ENCODE assay signal across 8 cellular contexts in genomic region chr3:193593666-193594025, GRCh38. TPM values are rescaled to one million over a fixed set of nuclear protein-coding genes. Genes with fewer than 3 reads are reported as not detected.
DNase-seq lines count a peak whose midpoint lies in the region; ATAC-seq and TF ChIP-seq lines count a peak whose summit lies in the region.

No MANE protein-coding gene starts in this region.

- TF ChIP-seq CTCF in GM06990 (IDR thresholded peaks at IDR 0.05; ENCODE audit: insufficient read depth, low read length, poor library complexity, severe bottlenecking) = no peak
- no peak for TF ChIP-seq CTCF in fibroblast of pulmonary artery (IDR thresholded peaks at IDR 0.05; ENCODE audit: low read length, missing control alignments)
- TF ChIP-seq CTCF in omental fat pad (IDR thresholded peaks at IDR 0.05) = no peak

- H3K36me3 ChIP-seq in GM06990 (ENCODE audit: control insufficient read depth, insufficient read depth, low read length) = no peaks in the 10 kb centered on the region

- H3K27ac Mint-ChIP-seq in activated T-cell treated with anti-CD3 and anti-CD28 coated beads, Interleukin-2, amount 50 U/mL, for 24 hours = peak overlapping the region; percentile 99

- peak overlapping the region; percentile 94 for H3K4me3 Mint-ChIP-seq in activated T-cell treated with anti-CD3 and anti-CD28 coated beads, Interleukin-2, amount 50 U/mL, for 24 hours

- peaks cover 49% of the 10 kb centered on the region for H3K36me3 Mint-ChIP-seq in activated T-cell treated with anti-CD3 and anti-CD28 coated beads, Interleukin-2, amount 50 U/mL, for 24 hours (ENCODE audit: low read depth)

- DNase-seq in GM06990 (ENCODE audit: extremely low read depth, insufficient read length) = no peak
- DNase-seq in NCI-H446 treated with DMSO at 0.1 percent for 48 hours (lab: John Stamatoyannopoulos, UW) = peak; percentile 4
- peak; percentile 56 for DNase-seq in activated T-cell treated with anti-CD3 and anti-CD28 coated beads, Interleukin-2, amount 50 U/mL, for 24 hours
- peak; percentile 27 for DNase-seq in fibroblast of pulmonary artery (ENCODE audit: low read depth)
- DNase-seq in omental fat pad (ENCODE audit: low spot score) = no peak
- DNase-seq in DMS153 treated with DMSO at 0.1 percent for 48 hours (lab: John Stamatoyannopoulos, UW; ENCODE audit: unreplicated experiment) = no peak
- no peak for DNase-seq in NCI-H128 (lab: John Stamatoyannopoulos, UW; ENCODE audit: unreplicated experiment)

- peak overlapping the region; percentile 75 for H3K4me3 ChIP-seq in GM06990 (replicated peaks; ENCODE audit: low read depth, low read length)
- peak overlapping the region; percentile 92 for H3K4me3 ChIP-seq in fibroblast of pulmonary artery (replicated peaks; ENCODE audit: low read depth, low read length)

- no peaks in the 10 kb centered on the region for H3K27me3 ChIP-seq in GM06990 (replicated peaks; ENCODE audit: control insufficient read depth, insufficient read depth, low read length)

- ATAC-seq in HG02588 (IDR thresholded peaks at IDR 0.05; ENCODE audit: unreplicated experiment) (peak; percentile 11), omental fat pad (ENCODE audit: low FRiP score) (peak; percentile 5)

- peaks cover 56% of the 10 kb centered on the region for H3K4me1 Mint-ChIP-seq in activated T-cell treated with anti-CD3 and anti-CD28 coated beads, Interleukin-2, amount 50 U/mL, for 24 hours (ENCODE audit: low read depth)

- H3K9me3 Mint-ChIP-seq in activated T-cell treated with anti-CD3 and anti-CD28 coated beads, Interleukin-2, amount 50 U/mL, for 24 hours = no peaks in the 10 kb centered on the region

- H3K27me3 Mint-ChIP-seq in activated T-cell treated with anti-CD3 and anti-CD28 coated beads, Interleukin-2, amount 50 U/mL, for 24 hours = no peaks in the 10 kb centered on the region

RNA-seq across cellular contexts. Expression of gene OPA1, which starts 0.6 kb away (rescaled TPM):
- 10 to 100 TPM; 40.3 to 64.1 (median 41.9) TPM for total RNA-seq in omental fat pad

RNA-seq across cellular contexts. Expression of gene ATP13A4, which starts 39.0 kb away (rescaled TPM):
- under 1 TPM in 2 of 4 donors, not detected in 2; 0.28 to 0.36 TPM for total RNA-seq in omental fat pad

Comparison
In these comparisons a context has a peak if more than half of its experiments do, and no peak if none do; other contexts are left out.
1. DNase-seq: peak in NCI-H446 treated with DMSO at 0.1 percent for 48 hours (single experiment), activated T-cell treated with anti-CD3 and anti-CD28 coated beads, Interleukin-2, amount 50 U/mL, for 24 hours (single experiment) and fibroblast of pulmonary artery (single experiment); none in GM06990 (single experiment), omental fat pad (single experiment), DMS153 treated with DMSO at 0.1 percent for 48 hours (single experiment) and NCI-H128 (single experiment).